Comparison of ENCODE assay signal across 2 cellular contexts in genomic region chr20:53628758-53629157, GRCh38.
TF ChIP-seq lines count a peak whose summit lies in the region.

No MANE protein-coding gene starts in this region.

TF ChIP-seq in GM12878, 131 proteins besides CTCF, POLR2A, EP300 and RAD21:
- TF ChIP-seq NFXL1 (IDR thresholded peaks at IDR 0.05; ENCODE audit: borderline replicate concordance): peak; percentile 89

TF ChIP-seq in HepG2, 621 proteins besides CTCF, POLR2A, EP300 and RAD21:
- TF ChIP-seq ZNF770 (CRISPR knock-in tag; IDR thresholded peaks at IDR 0.05): peak; percentile 36; the same call in 1 of the 2 replicates
TF ChIP-seq in HepG2: peak in this region for 1; not testable (repeated sequence) for 620.
